ENCODE assay signal across 1 cellular context in genomic region chr19:38194061-38194701, GRCh38.
TF ChIP-seq lines count a peak whose summit lies in the region.

No MANE protein-coding gene starts in this region.

TF ChIP-seq in HepG2, 621 proteins besides CTCF, POLR2A, EP300 and RAD21 (continued from another document):
- TF ChIP-seq TIGD3 (CRISPR knock-in tag; IDR thresholded peaks at IDR 0.05; ENCODE audit: borderline replicate concordance): no peak
- peak; percentile 31; the same call in 1 of the 2 replicates for TF ChIP-seq SP5 (CRISPR knock-in tag; IDR thresholded peaks at IDR 0.05; ENCODE audit: borderline replicate concordance, low read depth)
- TF ChIP-seq FOSL2 (CRISPR knock-in tag; IDR thresholded peaks at IDR 0.05): 0 out of 2 replicates have a peak, but pooled peaks have one; percentile 10
- TF ChIP-seq HNRNPLL (IDR thresholded peaks at IDR 0.05; ENCODE audit: low read depth, low read length, poor library complexity, severe bottlenecking): no peak
- no peak for TF ChIP-seq SPEN (CRISPR knock-in tag; IDR thresholded peaks at IDR 0.05; ENCODE audit: low read depth)
- no peak for TF ChIP-seq NR2F6 (IDR thresholded peaks at IDR 0.05)
- TF ChIP-seq NR2F6 (CRISPR knock-in tag; IDR thresholded peaks at IDR 0.05): 0 out of 2 replicates have a peak, but pooled peaks have one; percentile 43
- no peak for TF ChIP-seq BATF2 (CRISPR knock-in tag; IDR thresholded peaks at IDR 0.05)
- TF ChIP-seq MAX (IDR thresholded peaks at IDR 0.05): 0 out of 2 replicates have a peak, but pooled peaks have one; percentile 22
- 0 out of 2 replicates have a peak, but pooled peaks have one; percentile 10 for TF ChIP-seq HOXA3 (CRISPR knock-in tag; IDR thresholded peaks at IDR 0.05)
- TF ChIP-seq HMGA1 (CRISPR knock-in tag; conservative IDR thresholded peaks at IDR 0.05): no peak
- no peak for TF ChIP-seq DMAP1 (CRISPR knock-in tag; IDR thresholded peaks at IDR 0.05)
- TF ChIP-seq, protein P1, sequence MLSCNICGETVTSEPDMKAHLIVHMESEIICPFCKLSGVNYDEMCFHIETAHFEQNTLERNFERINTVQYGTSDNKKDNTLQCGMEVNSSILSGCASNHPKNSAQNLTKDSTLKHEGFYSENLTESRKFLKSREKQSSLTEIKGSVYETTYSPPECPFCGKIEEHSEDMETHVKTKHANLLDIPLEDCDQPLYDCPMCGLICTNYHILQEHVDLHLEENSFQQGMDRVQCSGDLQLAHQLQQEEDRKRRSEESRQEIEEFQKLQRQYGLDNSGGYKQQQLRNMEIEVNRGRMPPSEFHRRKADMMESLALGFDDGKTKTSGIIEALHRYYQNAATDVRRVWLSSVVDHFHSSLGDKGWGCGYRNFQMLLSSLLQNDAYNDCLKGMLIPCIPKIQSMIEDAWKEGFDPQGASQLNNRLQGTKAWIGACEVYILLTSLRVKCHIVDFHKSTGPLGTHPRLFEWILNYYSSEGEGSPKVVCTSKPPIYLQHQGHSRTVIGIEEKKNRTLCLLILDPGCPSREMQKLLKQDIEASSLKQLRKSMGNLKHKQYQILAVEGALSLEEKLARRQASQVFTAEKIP (CRISPR knock-in tag; IDR thresholded peaks at IDR 0.05; ENCODE audit: borderline replicate concordance): no peak
- 0 out of 2 replicates have a peak, but pooled peaks have one; percentile 13 for TF ChIP-seq PAXIP1 (CRISPR knock-in tag; conservative IDR thresholded peaks at IDR 0.05)
- TF ChIP-seq ZBTB33 (CRISPR knock-in tag; IDR thresholded peaks at IDR 0.05): peak; percentile 95
- TF ChIP-seq HNF4A (CRISPR knock-in tag; IDR thresholded peaks at IDR 0.05): peak; percentile 49
- TF ChIP-seq CHD4 (IDR thresholded peaks at IDR 0.05; ENCODE audit: borderline replicate concordance, low read length): no peak
- no peak for TF ChIP-seq ZBTB7B (CRISPR knock-in tag; IDR thresholded peaks at IDR 0.05)
- TF ChIP-seq FOXP1 (IDR thresholded peaks at IDR 0.05): no peak
- TF ChIP-seq FOXP1 (CRISPR knock-in tag; IDR thresholded peaks at IDR 0.05): peak; percentile 68
- TF ChIP-seq NR2F2 (IDR thresholded peaks at IDR 0.05; ENCODE audit: borderline replicate concordance, low read depth): peak; percentile 33; the same call in 1 of the 2 replicates
- no peak for TF ChIP-seq E2F2 (CRISPR knock-in tag; IDR thresholded peaks at IDR 0.05; ENCODE audit: borderline replicate concordance)
- peak; percentile 58 for TF ChIP-seq PATZ1 (CRISPR knock-in tag; IDR thresholded peaks at IDR 0.05)
- TF ChIP-seq HNRNPL (IDR thresholded peaks at IDR 0.05; ENCODE audit: low read depth, low read length): 0 out of 2 replicates have a peak, but pooled peaks have one; percentile 55
- TF ChIP-seq HNF4G (IDR thresholded peaks at IDR 0.05; ENCODE audit: borderline replicate concordance, low read depth, low read length): peak; percentile 44; the same call in 1 of the 2 replicates
- TF ChIP-seq HNF4G (CRISPR knock-in tag; IDR thresholded peaks at IDR 0.05; ENCODE audit: borderline replicate concordance, low read depth): no peak
- TF ChIP-seq FOXP4 (CRISPR knock-in tag; IDR thresholded peaks at IDR 0.05): peak; percentile 49; the same call in 1 of the 2 replicates
- TF ChIP-seq SNRNP70 (IDR thresholded peaks at IDR 0.05; ENCODE audit: low read depth, low read length): no peak
- TF ChIP-seq HIC2 (CRISPR knock-in tag; IDR thresholded peaks at IDR 0.05; ENCODE audit: low read depth): peak; percentile 43; the same call in 1 of the 2 replicates
- TF ChIP-seq U2AF1 (optimal IDR thresholded peaks at IDR 0.05; ENCODE audit: low read depth, low read length): no peak
TF ChIP-seq in HepG2: peak in this region for 15.
